Comparison of ENCODE assay signal across 8 cellular contexts in the genomic region with DNA sequence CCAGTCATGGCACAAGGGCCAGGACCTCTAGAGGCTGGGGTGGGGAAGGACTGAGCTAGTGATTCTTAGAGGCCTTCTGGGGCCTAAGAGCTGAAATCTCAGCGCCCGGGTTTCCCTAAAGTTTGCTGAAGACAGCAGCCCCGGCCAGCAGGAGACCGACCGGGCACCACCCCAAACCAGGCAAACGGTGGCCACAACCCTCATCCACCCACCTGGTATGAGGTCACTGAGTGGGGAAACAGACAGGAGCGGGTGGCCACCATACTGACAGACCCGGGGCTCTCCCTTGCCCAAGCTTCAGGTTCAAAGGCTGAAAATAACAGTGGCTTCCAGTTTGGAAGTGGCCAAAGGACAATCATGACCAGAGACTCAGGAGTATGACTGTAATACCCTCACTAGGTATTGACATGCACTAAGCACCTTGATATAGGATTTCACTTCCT. TPM values are rescaled to one million over a fixed set of nuclear protein-coding genes. Genes with fewer than 3 reads are reported as not detected.
DNase-seq lines count a peak whose midpoint lies in the region; ATAC-seq and TF ChIP-seq lines count a peak whose summit lies in the region.

No MANE protein-coding gene starts in this region.

- peaks cover 7% of the 10 kb centered on the region; the same call in 2 of the 3 replicates for H3K9me3 Mint-ChIP-seq in GM23338
- no peaks in the 10 kb centered on the region for H3K9me3 Mint-ChIP-seq in stimulated activated memory B cell treated with anti-CD40 and anti-IgM and Interleukin-4, amounts not matched to agents 10 μg/mL and 1 μg/mL and 100 μg/mL, for 72 hours

- no peak for TF ChIP-seq CTCF in GM23338 (conservative IDR thresholded peaks at IDR 0.05; ENCODE audit: low read depth in 2 of 2)
- no peak for TF ChIP-seq CTCF in liver (IDR thresholded peaks at IDR 0.05; ENCODE audit: low read depth, low read length, missing input control)

- H3K27me3 ChIP-seq in GM23338 (ENCODE audit: insufficient read depth) (no peaks in the 10 kb centered on the region), adipocyte (replicated peaks; ENCODE audit: control insufficient read depth, insufficient read depth, low read length) (no peaks in the 10 kb centered on the region), liver (ENCODE audit: control insufficient read depth in 4 of 4, insufficient read depth in 4 of 4, low read length in 3 of 4) (no peaks in the 10 kb centered on the region)

- H3K27ac ChIP-seq in GM23338 (ENCODE audit: low read depth), result no peak overlapping the region
- peak overlapping the region; percentile 65 to 66 for H3K27ac ChIP-seq in liver (ENCODE audit: low read depth in 1 of 2, low read length in 2 of 2)

- H3K36me3 Mint-ChIP-seq in GM23338 (ENCODE audit: low read depth), result peaks cover 48% of the 10 kb centered on the region
- peaks cover 7% of the 10 kb centered on the region for H3K36me3 Mint-ChIP-seq in stimulated activated memory B cell treated with anti-CD40 and anti-IgM and Interleukin-4, amounts not matched to agents 10 μg/mL and 1 μg/mL and 100 μg/mL, for 72 hours

- H3K79me2 ChIP-seq in GM23338 (replicated peaks; ENCODE audit: insufficient read depth), result no peaks in the 10 kb centered on the region

- H3K36me3 ChIP-seq in GM23338 (ENCODE audit: insufficient read depth) (peaks cover 7% of the 10 kb centered on the region), adipocyte (ENCODE audit: control insufficient read depth, insufficient read depth, low read length, severe bottlenecking) (peaks cover 37% of the 10 kb centered on the region), liver (ENCODE audit: control insufficient read depth in 4 of 4, insufficient read depth in 3 of 4, low read depth in 1 of 4, low read length in 3 of 4) (peaks cover 0 to 9% (median 2%) of the 10 kb centered on the region in 4 donors)

- DNase-seq in GM23338 (ENCODE audit: low spot score) (no peak), adipocyte (ENCODE audit: low read depth) (no peak), NCI-H146 treated with DMSO at 0.1 percent for 48 hours (lab: John Stamatoyannopoulos, UW; ENCODE audit: unreplicated experiment) (no peak)
- no peak for DNase-seq in activated CD8-positive, alpha-beta memory T cell treated with anti-CD3 and anti-CD28 coated beads, Interleukin-2, amount 50 U/mL, for 48 hours

- H3K4me1 ChIP-seq in GM23338 (ENCODE audit: insufficient read depth) (peaks cover 74% of the 10 kb centered on the region), adipocyte (ENCODE audit: control insufficient read depth, insufficient read depth, low read length) (peaks cover 37% of the 10 kb centered on the region), liver (ENCODE audit: control insufficient read depth in 4 of 4, insufficient read depth in 4 of 4, low read length in 3 of 4) (peaks cover 10 to 44% (median 27%) of the 10 kb centered on the region in 4 donors)

- no peak overlapping the region for H2AFZ ChIP-seq in GM23338

- H3K9me3 ChIP-seq in adipocyte (ENCODE audit: control insufficient read depth, low read length) (no peaks in the 10 kb centered on the region), liver (ENCODE audit: control insufficient read depth in 4 of 4, low read length in 3 of 4) (no peaks in the 10 kb centered on the region)

- TF ChIP-seq RAD21 in liver (IDR thresholded peaks at IDR 0.05), result no peak

- H3K4me3 ChIP-seq in GM23338, result no peak overlapping the region
- no peak overlapping the region for H3K4me3 ChIP-seq in adipocyte (ENCODE audit: low read length)
- H3K4me3 ChIP-seq in liver (ENCODE audit: low read depth in 1 of 3, low read length in 3 of 3), result no peak overlapping the region

- peaks cover 68% of the 10 kb centered on the region for H3K4me1 Mint-ChIP-seq in GM23338
- peaks cover 48% of the 10 kb centered on the region for H3K4me1 Mint-ChIP-seq in stimulated activated memory B cell treated with anti-CD40 and anti-IgM and Interleukin-4, amounts not matched to agents 10 μg/mL and 1 μg/mL and 100 μg/mL, for 72 hours

- ATAC-seq in GM23338, result no peak
- no peak for ATAC-seq in stimulated activated memory B cell treated with anti-CD40 and anti-IgM and Interleukin-4, amounts not matched to agents 10 μg/mL and 1 μg/mL and 100 μg/mL, for 72 hours
- ATAC-seq in GM21515 (IDR thresholded peaks at IDR 0.05; ENCODE audit: unreplicated experiment), result no peak
- no peak for ATAC-seq in GM18858 (IDR thresholded peaks at IDR 0.05; ENCODE audit: unreplicated experiment)

- peak overlapping the region; percentile 48 for H3K9ac ChIP-seq in adipocyte (ENCODE audit: low read length)
- H3K9ac ChIP-seq in liver (ENCODE audit: low read depth in 1 of 2, low read length in 2 of 2), result peak overlapping the region in 1 of 2 donors; percentile 10

- H3F3A ChIP-seq in GM23338 (replicated peaks; ENCODE audit: low read depth), result peaks cover 73% of the 10 kb centered on the region

- no peak overlapping the region for H3K27ac Mint-ChIP-seq in GM23338
- peak overlapping the region; percentile 24 for H3K27ac Mint-ChIP-seq in stimulated activated memory B cell treated with anti-CD40 and anti-IgM and Interleukin-4, amounts not matched to agents 10 μg/mL and 1 μg/mL and 100 μg/mL, for 72 hours

- peak overlapping the region; percentile 72; the same call in 1 of the 2 replicates for H3K4me2 ChIP-seq in GM23338

- WGBS in liver, result 58% methylated on average over 8 of the region's 8 CpGs

- no peaks in the 10 kb centered on the region for H3K9me2 ChIP-seq in GM23338 (ENCODE audit: insufficient read depth)

- H3K4me3 Mint-ChIP-seq in GM23338, result no peak overlapping the region
- no peak overlapping the region for H3K4me3 Mint-ChIP-seq in stimulated activated memory B cell treated with anti-CD40 and anti-IgM and Interleukin-4, amounts not matched to agents 10 μg/mL and 1 μg/mL and 100 μg/mL, for 72 hours

- H4K20me1 ChIP-seq in GM23338 (replicated peaks; ENCODE audit: insufficient read depth), result peaks cover 23% of the 10 kb centered on the region

- peaks cover 55% of the 10 kb centered on the region for H3K27me3 Mint-ChIP-seq in GM23338 (ENCODE audit: insufficient read depth, low read depth, poor library complexity)
- no peaks in the 10 kb centered on the region for H3K27me3 Mint-ChIP-seq in stimulated activated memory B cell treated with anti-CD40 and anti-IgM and Interleukin-4, amounts not matched to agents 10 μg/mL and 1 μg/mL and 100 μg/mL, for 72 hours

TF ChIP-seq in GM23338, 12 proteins besides CTCF, POLR2A, EP300 and RAD21 (continues in another document):
- TF ChIP-seq, protein P1, sequence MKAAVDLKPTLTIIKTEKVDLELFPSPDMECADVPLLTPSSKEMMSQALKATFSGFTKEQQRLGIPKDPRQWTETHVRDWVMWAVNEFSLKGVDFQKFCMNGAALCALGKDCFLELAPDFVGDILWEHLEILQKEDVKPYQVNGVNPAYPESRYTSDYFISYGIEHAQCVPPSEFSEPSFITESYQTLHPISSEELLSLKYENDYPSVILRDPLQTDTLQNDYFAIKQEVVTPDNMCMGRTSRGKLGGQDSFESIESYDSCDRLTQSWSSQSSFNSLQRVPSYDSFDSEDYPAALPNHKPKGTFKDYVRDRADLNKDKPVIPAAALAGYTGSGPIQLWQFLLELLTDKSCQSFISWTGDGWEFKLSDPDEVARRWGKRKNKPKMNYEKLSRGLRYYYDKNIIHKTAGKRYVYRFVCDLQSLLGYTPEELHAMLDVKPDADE (IDR thresholded peaks at IDR 0.05), result no peak
- TF ChIP-seq JUNB (IDR thresholded peaks at IDR 0.05; ENCODE audit: unreplicated experiment) (no peak), NANOG (IDR thresholded peaks at IDR 0.05; ENCODE audit: borderline replicate concordance) (no peak), EZH2phosphoT487 (IDR thresholded peaks at IDR 0.05; ENCODE audit: unreplicated experiment) (no peak), CREB1 (CRISPR knock-in tag; IDR thresholded peaks at IDR 0.05; ENCODE audit: low read depth) (no peak)

TF ChIP-seq in liver, 16 proteins besides CTCF, POLR2A, EP300 and RAD21:
- peak in 1 of 2 donors; percentile 5 for TF ChIP-seq RXRA (IDR thresholded peaks at IDR 0.05)
- TF ChIP-seq SP1 (IDR thresholded peaks at IDR 0.05), result peak; percentile 36
- no peak for TF ChIP-seq NR2F2 (IDR thresholded peaks at IDR 0.05)
- TF ChIP-seq HNF4A (conservative IDR thresholded peaks at IDR 0.05), result peak; percentile 21 to 45
- no peak for TF ChIP-seq TAF1 (conservative IDR thresholded peaks at IDR 0.05)
TF ChIP-seq in liver: peak in this region for 3.

RNA-seq across cellular contexts. Expression of a gene that starts 35.0 kb away (rescaled TPM):
- 452 and 479 TPM in 2 replicates for total RNA-seq in GM23338 (2014; rRNA removed; shearing (Covaris generic))
- polyA plus RNA-seq in GM23338 (2016; fragmentation: Nextera tagmentation; extraction: Ambion mirVana) (221 and 224 TPM in 2 replicates), liver (10 to 100 TPM; 33.9 to 96.1 TPM)
- total RNA-seq in liver, result 100 to 1,000 TPM in 1 of 2 donors, 10 to 100 TPM in 1; 46.4 to 117 TPM

RNA-seq across cellular contexts. Expression of a gene that starts 55.8 kb away (rescaled TPM):
- 103 and 126 TPM in 2 replicates for total RNA-seq in GM23338 (2014; rRNA removed; shearing (Covaris generic))
- polyA plus RNA-seq in GM23338 (2016; fragmentation: Nextera tagmentation; extraction: Ambion mirVana), result 147 and 150 TPM in 2 replicates
- total RNA-seq in liver, result 10 to 100 TPM; 57.6 to 96.1 TPM
- polyA plus RNA-seq in liver, result 100 to 1,000 TPM; 102 to 210 TPM
